In genomic region chr11:70671083-70671482, GRCh38 we compare ENCODE assay signal across 27 cellular contexts.
A peak's percentile ranks its signal among the peaks of the same experiment; 100 is the strongest.
DNase-seq lines count a peak whose midpoint lies in the region; ATAC-seq and TF ChIP-seq lines count a peak whose summit lies in the region.
"Had no signal": no experiment of that assay in that cellular context is flagged by ENCODE, and none has a peak within 500 bp of the region (broad histone marks: within the 10 kb centered on the region; RNA-seq: fewer than 3 reads in every experiment).

No MANE protein-coding gene starts in this region.

- peaks cover 32% of the 10 kb centered on the region for H3K4me1 Mint-ChIP-seq in glutamatergic neuron (ENCODE audit: low read depth, unreplicated experiment)
- H3K4me1 Mint-ChIP-seq in stimulated activated naive CD8-positive, alpha-beta T cell treated with anti-CD3 and anti-CD28 coated beads, Interleukin-15, amount 100 ng/mL, for 72 hours: no peaks in the 10 kb centered on the region
- H3K4me1 Mint-ChIP-seq: naive thymus-derived CD8-positive, alpha-beta T cell; stimulated activated naive B cell treated with anti-CD40 and anti-IgM and Interleukin-4, amounts not matched to agents 10 μg/mL and 1 μg/mL and 100 μg/mL, for 72 hours had no signal

- no peak overlapping the region for H3K4me3 ChIP-seq in A673 (ENCODE audit: low read depth, low read length, poor library complexity, severe bottlenecking)
- peak overlapping the region in 6 of 10 experiments; percentile 24 to 52 (median 32); a peak in 4 of 20 replicates for H3K4me3 ChIP-seq in BLaER1 treated with 17β-estradiol and CSF1 and Interleukin-3, amounts not matched to agents 10 nM and 100 nM
- H3K4me3 ChIP-seq in HUES48 (ENCODE audit: low read depth, low read length): no peak overlapping the region
- H3K4me3 ChIP-seq: esophagus squamous epithelium, heart left ventricle, lung had no signal

- DNase-seq in A673 (ENCODE audit: low spot score) (peak; percentile 62), glutamatergic neuron (no peak), GM20000 (ENCODE audit: low spot score) (no peak), NCI-H1048 (lab: John Stamatoyannopoulos, UW) (no peak), ecto neural progenitor cell (ENCODE audit: low spot score) (no peak)
- no peak for DNase-seq in stimulated activated naive CD8-positive, alpha-beta T cell treated with anti-CD3 and anti-CD28 coated beads, Interleukin-15, amount 100 ng/mL, for 72 hours
- DNase-seq: activated CD4-positive, alpha-beta T cell treated with anti-CD3 and anti-CD28 coated beads for 48 hours; activated T-cell treated with anti-CD3 and anti-CD28 coated beads for 4 hours; amygdala; brain microvascular endothelial cell; esophagus squamous epithelium; heart left ventricle; kidney glomerular epithelial cell; naive thymus-derived CD8-positive, alpha-beta T cell; NCI-H1105; NCI-H1930; NCI-H226; NCI-H526 treated with DMSO at 0.1 percent for 48 hours; stimulated activated naive B cell treated with anti-CD40 and anti-IgM and Interleukin-4, amounts not matched to agents 10 μg/mL and 1 μg/mL and 100 μg/mL, for 72 hours; SW 1271 had no signal

- H3K27me3 ChIP-seq in A673 (replicated peaks; ENCODE audit: insufficient read depth, low read depth, low read length, poor library complexity) (peaks cover 15% of the 10 kb centered on the region), HUES48 (ENCODE audit: control insufficient read depth, insufficient read depth, low read length) (no peaks in the 10 kb centered on the region)
- peaks cover 0 to 28% (median 16%) of the 10 kb centered on the region in 11 experiments; a peak in 11 of 22 replicates for H3K27me3 ChIP-seq in BLaER1 treated with 17β-estradiol and CSF1 and Interleukin-3, amounts not matched to agents 10 nM and 100 nM
- H3K27me3 ChIP-seq: brain microvascular endothelial cell, foreskin keratinocyte had no signal

- H3K27ac Mint-ChIP-seq in glutamatergic neuron (ENCODE audit: unreplicated experiment): peak overlapping the region; percentile 70
- no peak overlapping the region for H3K27ac Mint-ChIP-seq in stimulated activated naive CD8-positive, alpha-beta T cell treated with anti-CD3 and anti-CD28 coated beads, Interleukin-15, amount 100 ng/mL, for 72 hours
- H3K27ac Mint-ChIP-seq: activated naive CD4-positive, alpha-beta T cell treated with anti-CD3 and anti-CD28 coated beads, Interleukin-2, amount 50 U/mL, for 72 hours; naive thymus-derived CD8-positive, alpha-beta T cell; stimulated activated naive B cell treated with anti-CD40 and anti-IgM and Interleukin-4, amounts not matched to agents 10 μg/mL and 1 μg/mL and 100 μg/mL, for 72 hours; type B pancreatic cell had no signal

- H3K4me2 ChIP-seq in BLaER1 treated with 17β-estradiol and CSF1 and Interleukin-3, amounts not matched to agents 10 nM and 100 nM: peak overlapping the region; percentile 81 to 98 (median 96)

- H3K27me3 Mint-ChIP-seq in glutamatergic neuron (ENCODE audit: unreplicated experiment): peaks cover 14% of the 10 kb centered on the region
- H3K27me3 Mint-ChIP-seq in stimulated activated naive CD8-positive, alpha-beta T cell treated with anti-CD3 and anti-CD28 coated beads, Interleukin-15, amount 100 ng/mL, for 72 hours: peaks cover 31% of the 10 kb centered on the region
- H3K27me3 Mint-ChIP-seq: type B pancreatic cell had no signal

- H4K20me1 ChIP-seq in BLaER1 treated with 17β-estradiol and CSF1 and Interleukin-3, amounts not matched to agents 10 nM and 100 nM: peaks cover 0 to 39% (median 14%) of the 10 kb centered on the region in 11 experiments; a peak in 12 of 22 replicates

- CTCF ChIA-PET in A673 (lab: Charles Lee): no interaction called here

- H3K9me3 ChIP-seq in A673 (ENCODE audit: low read depth, low read length, poor library complexity, severe bottlenecking) (no peaks in the 10 kb centered on the region), HUES48 (ENCODE audit: control insufficient read depth, insufficient read depth, low read length) (no peaks in the 10 kb centered on the region)
- no peaks in the 10 kb centered on the region for H3K9me3 ChIP-seq in BLaER1 treated with 17β-estradiol and CSF1 and Interleukin-3, amounts not matched to agents 10 nM and 100 nM (replicated peaks in 1 of 11)
- H3K9me3 ChIP-seq: esophagus squamous epithelium, heart left ventricle had no signal

- H3K9me3 Mint-ChIP-seq in glutamatergic neuron (ENCODE audit: unreplicated experiment): peaks cover 12% of the 10 kb centered on the region
- H3K9me3 Mint-ChIP-seq in stimulated activated naive CD8-positive, alpha-beta T cell treated with anti-CD3 and anti-CD28 coated beads, Interleukin-15, amount 100 ng/mL, for 72 hours: no peaks in the 10 kb centered on the region
- H3K9me3 Mint-ChIP-seq: type B pancreatic cell had no signal

- BruUV-seq in A673 (replicated peaks; lab: Mats Ljungman, UMichigan): no TSS peak

- no peak for ATAC-seq in stimulated activated naive CD8-positive, alpha-beta T cell treated with anti-CD3 and anti-CD28 coated beads, Interleukin-15, amount 100 ng/mL, for 72 hours
- ATAC-seq: activated naive CD4-positive, alpha-beta T cell treated with anti-CD3 and anti-CD28 coated beads, Interleukin-2, amount 50 U/mL, for 72 hours; foreskin keratinocyte; heart left ventricle; naive thymus-derived CD8-positive, alpha-beta T cell; stimulated activated naive B cell treated with anti-CD40 and anti-IgM and Interleukin-4, amounts not matched to agents 10 μg/mL and 1 μg/mL and 100 μg/mL, for 72 hours had no signal

- H3K4me3 Mint-ChIP-seq in glutamatergic neuron (ENCODE audit: unreplicated experiment): no peak overlapping the region
- H3K4me3 Mint-ChIP-seq in stimulated activated naive CD8-positive, alpha-beta T cell treated with anti-CD3 and anti-CD28 coated beads, Interleukin-15, amount 100 ng/mL, for 72 hours: no peak overlapping the region
- H3K4me3 Mint-ChIP-seq: naive thymus-derived CD8-positive, alpha-beta T cell; stimulated activated naive B cell treated with anti-CD40 and anti-IgM and Interleukin-4, amounts not matched to agents 10 μg/mL and 1 μg/mL and 100 μg/mL, for 72 hours; type B pancreatic cell had no signal

- H3K36me3 Mint-ChIP-seq in glutamatergic neuron (ENCODE audit: unreplicated experiment): peaks cover 6% of the 10 kb centered on the region
- H3K36me3 Mint-ChIP-seq: activated naive CD4-positive, alpha-beta T cell treated with anti-CD3 and anti-CD28 coated beads, Interleukin-2, amount 50 U/mL, for 72 hours; naive thymus-derived CD8-positive, alpha-beta T cell; stimulated activated naive B cell treated with anti-CD40 and anti-IgM and Interleukin-4, amounts not matched to agents 10 μg/mL and 1 μg/mL and 100 μg/mL, for 72 hours; type B pancreatic cell had no signal

- H3K9ac ChIP-seq in BLaER1 treated with 17β-estradiol and CSF1 and Interleukin-3, amounts not matched to agents 10 nM and 100 nM: peak overlapping the region in 1 of 11 experiments; percentile 29; a peak in 2 of 22 replicates
- no peak overlapping the region for H3K9ac ChIP-seq in HUES48 (ENCODE audit: low read depth, low read length)

- POLR2A ChIA-PET in A673 (lab: Charles Lee; ENCODE audit: low non-redundant PET): no interaction called here

- intact Hi-C loops in A673 (cut with micrococcal nuclease; ENCODE audit: unreplicated experiment): no loop called here

- no peak overlapping the region for H3K27ac ChIP-seq in A673 (ENCODE audit: low read depth, low read length, poor library complexity, severe bottlenecking)
- H3K27ac ChIP-seq in BLaER1 treated with 17β-estradiol and CSF1 and Interleukin-3, amounts not matched to agents 10 nM and 100 nM: no peak overlapping the region
- H3K27ac ChIP-seq in HUES48 (ENCODE audit: low read depth, low read length): peak overlapping the region; percentile 9
- H3K27ac ChIP-seq: brain microvascular endothelial cell, esophagus squamous epithelium, foreskin keratinocyte, heart left ventricle, VCaP had no signal

- H3K4me1 ChIP-seq in A673 (ENCODE audit: insufficient read depth, low read length, poor library complexity, severe bottlenecking) (peaks cover 14% of the 10 kb centered on the region), HUES48 (ENCODE audit: control insufficient read depth, insufficient read depth, low read length) (peaks cover 17% of the 10 kb centered on the region)
- peaks cover 18 to 34% (median 27%) of the 10 kb centered on the region in 10 experiments for H3K4me1 ChIP-seq in BLaER1 treated with 17β-estradiol and CSF1 and Interleukin-3, amounts not matched to agents 10 nM and 100 nM
- H3K4me1 ChIP-seq: esophagus squamous epithelium, foreskin keratinocyte, heart left ventricle had no signal

- H3K36me3 ChIP-seq in A673 (ENCODE audit: insufficient read depth, low read length, poor library complexity, severe bottlenecking) (no peaks in the 10 kb centered on the region), HUES48 (ENCODE audit: control insufficient read depth, insufficient read depth, low read length) (no peaks in the 10 kb centered on the region; the same call in 1 of the 2 replicates)
- no peaks in the 10 kb centered on the region for H3K36me3 ChIP-seq in BLaER1 treated with 17β-estradiol and CSF1 and Interleukin-3, amounts not matched to agents 10 nM and 100 nM
- H3K36me3 ChIP-seq: brain microvascular endothelial cell, esophagus squamous epithelium, heart left ventricle had no signal

- TF ChIP-seq CTCF in A673 (conservative IDR thresholded peaks at IDR 0.05; ENCODE audit: low read depth, low read length) (peak; percentile 45), glutamatergic neuron (IDR thresholded peaks at IDR 0.05; ENCODE audit: partially characterized antibody, unreplicated experiment) (no peak), GM20000 (IDR thresholded peaks at IDR 0.05; ENCODE audit: extremely low read depth, missing control alignments) (no peak)

Comparison
In these comparisons a context has a peak if more than half of its experiments do, and no peak if none do; other contexts are left out.
1. H3K4me3 ChIP-seq: peak in BLaER1 treated with 17β-estradiol and CSF1 and Interleukin-3, amounts not matched to agents 10 nM and 100 nM (6 of 10); none in A673 (single experiment) and HUES48 (single experiment).